Comparison of ENCODE assay signal across 13 cellular contexts in the genomic region with DNA sequence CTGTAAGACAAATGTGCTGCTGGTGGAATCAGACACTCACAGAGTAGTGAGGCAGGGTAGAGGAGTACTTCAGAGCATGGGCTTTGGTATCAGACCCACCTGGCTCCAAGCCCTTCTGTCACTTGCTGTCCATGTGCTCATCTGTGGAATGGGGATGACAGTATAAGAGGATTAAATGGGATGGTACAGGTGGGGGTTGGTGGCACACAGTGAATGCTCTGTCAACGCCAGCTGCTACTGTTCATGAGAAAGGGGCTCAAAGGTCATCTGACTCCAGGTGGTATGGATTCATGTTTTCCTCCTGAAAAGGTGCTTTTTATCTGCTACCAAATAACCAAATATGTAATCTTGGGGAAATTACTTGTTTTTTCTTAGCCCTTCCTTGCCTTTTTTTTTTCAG.
"Had no signal": no experiment of that assay in that cellular context is flagged by ENCODE, and none has a peak within 500 bp of the region (broad histone marks: within the 10 kb centered on the region; RNA-seq: fewer than 3 reads in every experiment).

No MANE protein-coding gene starts in this region.

- H3K27me3 ChIP-seq: uterus had no signal

- H3K27ac ChIP-seq: coronary artery, uterus had no signal

- H3K36me3 ChIP-seq: uterus had no signal

- H3K9me3 ChIP-seq: uterus had no signal

- H3K4me1 ChIP-seq: uterus had no signal

- ATAC-seq: left colon; naive thymus-derived CD4-positive, alpha-beta T cell; right cardiac atrium had no signal

- H3K4me3 ChIP-seq: coronary artery, smooth muscle cell, uterus had no signal

- H3K4me2 ChIP-seq: smooth muscle cell had no signal

- DNase-seq: effector CD4-positive, alpha-beta T cell; foreskin melanocyte; hippocampal formation; left colon; mesendoderm; naive thymus-derived CD4-positive, alpha-beta T cell; nephron progenitor cell; right cardiac atrium; stimulated activated CD4-positive, alpha-beta T cell treated with anti-CD3 and anti-CD28 coated beads, Interleukin-2, amount 100 ng/mL, for 48 hours; stimulated activated naive CD4-positive, alpha-beta T cell treated with Interleukin-2 at 50 U/mL for 16 hours; uterus had no signal
